Comparison of ENCODE assay signal across 8 cellular contexts in the genomic region with DNA sequence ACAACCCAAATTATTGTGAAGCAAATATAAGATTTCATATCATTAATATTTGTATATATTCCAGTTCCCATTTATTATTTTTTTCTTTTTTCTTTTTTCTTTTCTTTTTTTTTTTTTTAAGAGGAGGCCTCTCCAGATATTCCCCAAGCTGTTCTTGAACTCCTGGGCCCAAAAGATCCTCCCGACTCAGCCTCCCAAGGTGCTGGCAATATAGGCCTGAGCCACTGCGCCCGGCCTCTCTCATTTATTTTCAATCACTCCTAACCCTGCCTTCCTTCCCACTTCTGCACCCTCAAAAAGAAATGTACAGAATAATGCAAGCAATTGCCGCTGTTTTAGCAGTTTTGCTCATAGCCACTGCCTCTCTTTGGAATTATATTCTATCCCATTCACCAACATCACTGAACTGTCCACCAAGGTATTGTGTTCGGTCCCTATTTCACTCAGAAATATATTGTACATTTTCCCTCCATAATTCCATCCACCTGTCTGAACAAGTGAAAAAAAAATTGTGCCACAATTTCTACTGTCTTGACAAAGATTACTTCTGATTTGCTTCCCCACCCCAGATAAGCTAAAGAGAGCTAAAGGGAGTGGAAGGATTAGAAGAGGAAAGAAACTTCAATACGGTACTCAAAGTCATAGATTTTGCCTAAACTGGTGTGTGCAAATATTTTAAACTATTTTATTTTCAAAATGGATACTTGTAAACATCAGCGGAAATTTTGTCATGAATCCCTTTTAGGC. TPM values are rescaled to one million over a fixed set of nuclear protein-coding genes. Genes with fewer than 3 reads are reported as not detected.
DNase-seq lines count a peak whose midpoint lies in the region; ATAC-seq and TF ChIP-seq lines count a peak whose summit lies in the region.

No MANE protein-coding gene starts in this region.

- H3K27ac Mint-ChIP-seq in central memory CD8-positive, alpha-beta T cell (ENCODE audit: low read depth): peak overlapping the region; percentile 99
- peak overlapping the region; percentile 97 to 99 for H3K27ac Mint-ChIP-seq in natural killer cell

- DNase-seq in AG04449 (ENCODE audit: low read depth, low spot score): no peak
- DNase-seq in central memory CD8-positive, alpha-beta T cell (ENCODE audit: low spot score in 2 of 2): no peak
- DNase-seq in natural killer cell: no peak
- DNase-seq in germinal center (ENCODE audit: low spot score): no peak
- DNase-seq in NCI-H1092 (lab: John Stamatoyannopoulos, UW): no peak
- no peak for DNase-seq in SK-N-DZ (ENCODE audit: low spot score)

- peaks cover 10% of the 10 kb centered on the region; the same call in 1 of the 2 replicates for H4K20me1 ChIP-seq in KMS-11 (ENCODE audit: insufficient read depth)

- H3K4me3 Mint-ChIP-seq in central memory CD8-positive, alpha-beta T cell: peak overlapping the region; percentile 99
- peak overlapping the region; percentile 99 for H3K4me3 Mint-ChIP-seq in natural killer cell

- intact Hi-C loops in natural killer cell (cut with micrococcal nuclease): loop anchor here (2.0 to 10.0 kb wide), 2 partner anchors 34 to 216 kb away; partner anchors contain the start of gene TOR1A

- H2AFZ ChIP-seq in KMS-11 (ENCODE audit: low read depth): no peak overlapping the region

- H3K27me3 Mint-ChIP-seq in central memory CD8-positive, alpha-beta T cell: no peaks in the 10 kb centered on the region
- H3K27me3 Mint-ChIP-seq in natural killer cell (ENCODE audit: low read depth in 2 of 2): no peaks in the 10 kb centered on the region

- no peak overlapping the region for H3K27ac ChIP-seq in KMS-11

- no peaks in the 10 kb centered on the region for H3K36me3 ChIP-seq in KMS-11 (ENCODE audit: insufficient read depth)

- H3K9ac ChIP-seq in KMS-11: peak overlapping the region; percentile 73; the same call in 1 of the 2 replicates

- H3K36me3 Mint-ChIP-seq in central memory CD8-positive, alpha-beta T cell (ENCODE audit: insufficient read depth): peaks cover 42% of the 10 kb centered on the region
- H3K36me3 Mint-ChIP-seq in natural killer cell: no peaks in the 10 kb centered on the region

- H3K4me1 ChIP-seq in KMS-11 (ENCODE audit: low read depth, poor library complexity, severe bottlenecking): peaks cover 46% of the 10 kb centered on the region

- CTCF ChIA-PET in AG04449 (lab: Yijun Ruan, JAX): interaction anchor here (1.4 to 4.9 kb wide), 3 partner anchors 9 to 154 kb away, joined by 3 to 44 read pairs (median 3); no protein-coding TSS in a partner anchor

- H3K4me1 Mint-ChIP-seq in central memory CD8-positive, alpha-beta T cell: peaks cover 62% of the 10 kb centered on the region
- H3K4me1 Mint-ChIP-seq in natural killer cell: peaks cover 76 to 78% of the 10 kb centered on the region in 2 donors

- no peaks in the 10 kb centered on the region; the same call in 1 of the 2 replicates for H3K27me3 ChIP-seq in KMS-11 (ENCODE audit: insufficient read depth, low read depth)

- H3K9me3 Mint-ChIP-seq in central memory CD8-positive, alpha-beta T cell: no peaks in the 10 kb centered on the region
- H3K9me3 Mint-ChIP-seq in natural killer cell: no peaks in the 10 kb centered on the region

- H3K4me2 ChIP-seq in KMS-11: peak overlapping the region; percentile 66

- TF ChIP-seq CTCF in AG04449 (IDR thresholded peaks at IDR 0.05; ENCODE audit: insufficient read depth, low read length, missing control alignments): no peak
- TF ChIP-seq CTCF in KMS-11 (conservative IDR thresholded peaks at IDR 0.05; ENCODE audit: low read depth, low read length): no peak
- TF ChIP-seq CTCF in natural killer cell (IDR thresholded peaks at IDR 0.05): no peak

- peaks cover 60% of the 10 kb centered on the region for H3K79me2 ChIP-seq in KMS-11 (ENCODE audit: insufficient read depth, low read depth)

- peak overlapping the region; percentile 77 for H3K4me3 ChIP-seq in AG04449 (ENCODE audit: low read depth, low read length)
- H3K4me3 ChIP-seq in KMS-11 (IDR thresholded peaks at IDR 0.05; ENCODE audit: insufficient read depth, low read depth, low read length): no peak overlapping the region

- ATAC-seq in central memory CD8-positive, alpha-beta T cell (replicated peaks; ENCODE audit: extremely low read depth, poor library complexity, severe bottlenecking): no peak
- ATAC-seq in natural killer cell: no peak
- ATAC-seq in GM19452 (IDR thresholded peaks at IDR 0.05; ENCODE audit: unreplicated experiment): no peak

- POLR2A ChIA-PET in AG04449 (lab: Yijun Ruan, JAX): interaction anchor here (0.9 to 2.0 kb wide), 2 partner anchors 49 to 156 kb away, joined by 4 to 9 read pairs; no protein-coding TSS in a partner anchor

RNA-seq across cellular contexts. Expression of gene FNBP1, which starts 1.9 kb away (rescaled TPM):
- total RNA-seq in natural killer cell: 100 to 1,000 TPM; 177 to 209 (median 203) TPM
- polyA plus RNA-seq in SK-N-DZ (2014; cell fraction: cytosol; rRNA removed): 14.3 and 14.5 TPM in 2 replicates
- polyA plus RNA-seq in SK-N-DZ (2014; cell fraction: nucleus; rRNA removed): 6.5 and 9.4 TPM in 2 replicates

RNA-seq across cellular contexts. Expression of gene GPR107, which starts 12.6 kb away (rescaled TPM):
- total RNA-seq in natural killer cell: 10 to 100 TPM; 32.9 to 49.5 (median 41.8) TPM
- polyA plus RNA-seq in SK-N-DZ (2014; cell fraction: cytosol; rRNA removed): 17.5 and 18.2 TPM in 2 replicates
- 11.1 and 15.2 TPM in 2 replicates for polyA plus RNA-seq in SK-N-DZ (2014; cell fraction: nucleus; rRNA removed)
